In genomic region chr1:34755961-34756360, GRCh38 we compare ENCODE assay signal across 30 cellular contexts. TPM values are rescaled to one million over a fixed set of nuclear protein-coding genes. Genes with fewer than 3 reads are reported as not detected.
"Had no signal": no experiment of that assay in that cellular context is flagged by ENCODE, and none has a peak within 500 bp of the region (broad histone marks: within the 10 kb centered on the region; RNA-seq: fewer than 3 reads in every experiment).

No MANE protein-coding gene starts in this region.

- ATAC-seq: activated T-cell treated with anti-CD3 and anti-CD28 coated beads, Interleukin-2, amount 50 U/mL, for 4 hours; activated T-helper 17 cell treated with anti-CD3 and anti-CD28 coated beads, Interleukin-2, amount 50 U/mL, for 72 hours; natural killer cell; sciatic nerve; stimulated activated effector memory CD8-positive, alpha-beta T cell treated with anti-CD3 and anti-CD28 coated beads, Interleukin-12 subunit alpha, Interleukin-12 subunit beta, amount 100 ng/mL, for 72 hours had no signal

- H3K27ac ChIP-seq: brain microvascular endothelial cell, neural progenitor cell had no signal

- H3K36me3 ChIP-seq: brain microvascular endothelial cell, neural progenitor cell had no signal

- H3K4me3 ChIP-seq: neural progenitor cell had no signal

- H3K9ac ChIP-seq: neural progenitor cell had no signal

- DNase-seq: activated CD4-positive, alpha-beta memory T cell treated with anti-CD3 and anti-CD28 coated beads, Interleukin-2, amount 10 ng/mL, durations not matched to agents 7 days and 5 days; activated CD4-positive, alpha-beta T cell treated with anti-CD3 and anti-CD28 coated beads for 1 hour; activated CD4-positive, alpha-beta T cell treated with anti-CD3 and anti-CD28 coated beads, Interleukin-2, amount 10 ng/mL, durations not matched to agents 7 days and 5 days; activated gamma-delta T cell treated with Interleukin-2 at 50 U/mL for 16 hours; activated naive CD4-positive, alpha-beta T cell treated with anti-CD3 and anti-CD28 coated beads, Interleukin-2, amount 50 U/mL, for 16 hours; activated T-cell treated with anti-CD3 and anti-CD28 coated beads, Interleukin-2, amount 50 U/mL, for 4 hours; amniotic stem cell; brain microvascular endothelial cell; central memory CD4-positive, alpha-beta T cell; endodermal cell; head of caudate nucleus; hippocampal formation; mesenchymal stem cell; natural killer cell; small intestine; stimulated activated CD4-positive, alpha-beta T cell treated with anti-CD3 and anti-CD28 coated beads, Interleukin-4, amount 100 ng/mL, for 24 hours; T-helper 9 cell had no signal

- H3K4me1 ChIP-seq: neural progenitor cell had no signal

- H3K27me3 ChIP-seq: brain microvascular endothelial cell, neural progenitor cell had no signal

- FAIRE-seq: astrocyte, small intestine had no signal

- H3K4me2 ChIP-seq: neural progenitor cell had no signal

RNA-seq across cellular contexts. Expression of gene GJB5, which starts 1.1 kb away (rescaled TPM):
- total RNA-seq: activated CD4-positive, alpha-beta memory T cell treated with anti-CD3 and anti-CD28 coated beads, Interleukin-2, amount 10 ng/mL, durations not matched to agents 7 days and 5 days; activated CD4-positive, alpha-beta T cell treated with anti-CD3 and anti-CD28 coated beads, Interleukin-2, amount 10 ng/mL, durations not matched to agents 7 days and 5 days; activated T-cell treated with anti-CD3 and anti-CD28 coated beads, Interleukin-2, amount 50 U/mL, for 4 hours; activated T-helper 17 cell treated with anti-CD3 and anti-CD28 coated beads, Interleukin-2, amount 50 U/mL, for 72 hours; astrocyte; fibroblast of lung; fibroblast of villous mesenchyme; kidney epithelial cell; mononuclear cell; natural killer cell; omental fat pad; posterior vena cava; subcutaneous adipose tissue had no signal
- polyA plus RNA-seq: fibroblast of lung, small intestine had no signal

RNA-seq across cellular contexts. Expression of gene GJB4, which starts 3.6 kb away (rescaled TPM):
- total RNA-seq: activated CD4-positive, alpha-beta memory T cell treated with anti-CD3 and anti-CD28 coated beads, Interleukin-2, amount 10 ng/mL, durations not matched to agents 7 days and 5 days; activated CD4-positive, alpha-beta T cell treated with anti-CD3 and anti-CD28 coated beads, Interleukin-2, amount 10 ng/mL, durations not matched to agents 7 days and 5 days; activated T-cell treated with anti-CD3 and anti-CD28 coated beads, Interleukin-2, amount 50 U/mL, for 4 hours; activated T-helper 17 cell treated with anti-CD3 and anti-CD28 coated beads, Interleukin-2, amount 50 U/mL, for 72 hours; astrocyte; fibroblast of lung; fibroblast of villous mesenchyme; mononuclear cell; natural killer cell; omental fat pad; posterior vena cava; sciatic nerve; subcutaneous adipose tissue had no signal
- polyA plus RNA-seq: fibroblast of lung had no signal

RNA-seq across cellular contexts. Expression of gene GJB3, which starts 25.1 kb away (rescaled TPM):
- total RNA-seq: activated CD4-positive, alpha-beta memory T cell treated with anti-CD3 and anti-CD28 coated beads, Interleukin-2, amount 10 ng/mL, durations not matched to agents 7 days and 5 days; activated CD4-positive, alpha-beta T cell treated with anti-CD3 and anti-CD28 coated beads, Interleukin-2, amount 10 ng/mL, durations not matched to agents 7 days and 5 days; activated T-cell treated with anti-CD3 and anti-CD28 coated beads, Interleukin-2, amount 50 U/mL, for 4 hours; activated T-helper 17 cell treated with anti-CD3 and anti-CD28 coated beads, Interleukin-2, amount 50 U/mL, for 72 hours; fibroblast of lung; fibroblast of villous mesenchyme; mononuclear cell; natural killer cell; omental fat pad; posterior vena cava; subcutaneous adipose tissue had no signal
- polyA plus RNA-seq: fibroblast of lung had no signal

RNA-seq across cellular contexts. Expression of gene GJA4, which starts 36.8 kb away (rescaled TPM):
- total RNA-seq: activated CD4-positive, alpha-beta memory T cell treated with anti-CD3 and anti-CD28 coated beads, Interleukin-2, amount 10 ng/mL, durations not matched to agents 7 days and 5 days; activated CD4-positive, alpha-beta T cell treated with anti-CD3 and anti-CD28 coated beads, Interleukin-2, amount 10 ng/mL, durations not matched to agents 7 days and 5 days; activated T-helper 17 cell treated with anti-CD3 and anti-CD28 coated beads, Interleukin-2, amount 50 U/mL, for 72 hours; astrocyte; fibroblast of lung; fibroblast of villous mesenchyme; kidney epithelial cell; natural killer cell; renal cortical epithelial cell had no signal
- polyA plus RNA-seq: fibroblast of lung had no signal
